In the genomic region with DNA sequence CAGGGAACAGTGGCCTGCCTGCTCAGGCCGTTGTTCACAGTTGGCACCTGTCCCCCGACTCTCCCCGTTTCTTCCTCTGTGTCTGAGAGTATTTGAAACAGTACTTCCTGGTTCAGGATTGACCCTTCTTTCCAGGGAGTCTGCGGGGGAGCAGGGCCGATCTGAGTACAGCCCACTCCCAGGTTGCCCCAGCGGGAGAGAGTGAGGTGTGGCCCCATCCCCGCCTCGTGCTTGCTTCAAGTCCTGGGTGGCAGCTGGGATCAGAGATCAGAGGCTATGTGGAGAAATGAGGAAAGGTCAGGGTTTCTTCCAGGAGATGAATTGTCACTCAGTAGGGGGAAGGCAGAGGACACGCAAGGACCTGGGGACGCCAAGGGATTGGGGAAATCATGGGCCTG, we compare ENCODE assay signal across 17 cellular contexts. TPM values are rescaled to one million over a fixed set of nuclear protein-coding genes. Genes with fewer than 3 reads are reported as not detected.
DNase-seq lines count a peak whose midpoint lies in the region; ATAC-seq and TF ChIP-seq lines count a peak whose summit lies in the region.
"Had no signal": no experiment of that assay in that cellular context is flagged by ENCODE, and none has a peak within 500 bp of the region (broad histone marks: within the 10 kb centered on the region; RNA-seq: fewer than 3 reads in every experiment).

No MANE protein-coding gene starts in this region.

- H3K4me3 ChIP-seq in Peyer's patch, result no peak overlapping the region
- no peak overlapping the region for H3K4me3 ChIP-seq in colonic mucosa
- H3K4me3 ChIP-seq in upper lobe of left lung, result no peak overlapping the region
- H3K4me3 ChIP-seq: A549, K562 had no signal

- H3K36me3 Mint-ChIP-seq in nephron progenitor cell (ENCODE audit: low read depth), result no peaks in the 10 kb centered on the region

- H3K4me1 ChIP-seq in Peyer's patch (peaks cover 6 to 46% (median 18%) of the 10 kb centered on the region in 4 donors), colonic mucosa (peaks cover 25% of the 10 kb centered on the region), upper lobe of left lung (peaks cover 39 to 48% (median 44%) of the 10 kb centered on the region in 4 donors)
- H3K4me1 ChIP-seq: A549, BE2C had no signal

- peak in 1 of 3 donors; percentile 68 for DNase-seq in Peyer's patch
- peak; percentile 63 for DNase-seq in colonic mucosa
- DNase-seq in nephron progenitor cell, result no peak
- no peak for DNase-seq in upper lobe of left lung
- no peak for DNase-seq in D341Med (ENCODE audit: low spot score)
- no peak for DNase-seq in NCI-H1048 (lab: John Stamatoyannopoulos, UW)
- DNase-seq: BE2C, Calu3, DMS153, DND-41, GDM1, HCEC 1CT, HFFc6 had no signal

- H3K4me1 Mint-ChIP-seq in nephron progenitor cell, result peaks cover 70% of the 10 kb centered on the region

- H3K27me3 ChIP-seq in Peyer's patch (no peaks in the 10 kb centered on the region), colonic mucosa (peaks cover 25% of the 10 kb centered on the region), upper lobe of left lung (peaks cover 0 to 21% (median 8%) of the 10 kb centered on the region in 4 donors)

- no peaks in the 10 kb centered on the region for H3K9me3 Mint-ChIP-seq in nephron progenitor cell
- H3K9me3 Mint-ChIP-seq: HFFc6 had no signal

- peak in 1 of 2 donors; percentile 11 for TF ChIP-seq POLR2A in Peyer's patch (IDR thresholded peaks at IDR 0.05)
- TF ChIP-seq POLR2A in upper lobe of left lung (IDR thresholded peaks at IDR 0.05), result no peak

- peak overlapping the region; percentile 12 to 22 for H3K9ac ChIP-seq in colonic mucosa (ENCODE audit: low read depth in 2 of 2, low read length in 2 of 2)

- no peaks in the 10 kb centered on the region for H3K36me3 ChIP-seq in Peyer's patch
- H3K36me3 ChIP-seq in colonic mucosa, result no peaks in the 10 kb centered on the region
- no peaks in the 10 kb centered on the region for H3K36me3 ChIP-seq in upper lobe of left lung
- H3K36me3 ChIP-seq: BE2C had no signal

- no peak for TF ChIP-seq EP300 in upper lobe of left lung (IDR thresholded peaks at IDR 0.05)

- ATAC-seq in upper lobe of left lung (ENCODE audit: low FRiP score in 2 of 2) (no peak), HG02884 (IDR thresholded peaks at IDR 0.05; ENCODE audit: unreplicated experiment) (no peak)
- ATAC-seq: A549, K562 had no signal

- intact Hi-C loops in colonic mucosa (cut with DNase I), result no loop called here

- H3K27me3 Mint-ChIP-seq in nephron progenitor cell (ENCODE audit: low read depth, poor library complexity), result peaks cover 56% of the 10 kb centered on the region

- no peak overlapping the region for H3K27ac Mint-ChIP-seq in nephron progenitor cell
- H3K27ac Mint-ChIP-seq: HFFc6 had no signal

- WGBS in upper lobe of left lung, 2 donors, result 53 to 55% methylated on average over 10 of the region's 10 CpGs

- peak overlapping the region; percentile 43 for H3K4me3 Mint-ChIP-seq in nephron progenitor cell
- H3K4me3 Mint-ChIP-seq: HFFc6 had no signal

- TF ChIP-seq CTCF in Peyer's patch (IDR thresholded peaks at IDR 0.05) (peak in 1 of 6 experiments; percentile 10), colonic mucosa (IDR thresholded peaks at IDR 0.05) (no peak), nephron progenitor cell (IDR thresholded peaks at IDR 0.05) (no peak), upper lobe of left lung (IDR thresholded peaks at IDR 0.05) (no peak)

- H3K9me3 ChIP-seq in Peyer's patch (no peaks in the 10 kb centered on the region), colonic mucosa (no peaks in the 10 kb centered on the region), upper lobe of left lung (no peaks in the 10 kb centered on the region)
- H3K9me3 ChIP-seq: A549, BE2C had no signal

- H3K27ac ChIP-seq in Peyer's patch (peak overlapping the region in 3 of 4 donors; percentile 40 to 89 (median 69)), colonic mucosa (no peak overlapping the region), upper lobe of left lung (peak overlapping the region in 3 of 4 donors; percentile 14 to 52 (median 45))
- H3K27ac ChIP-seq: A549, HL-60 had no signal

RNA-seq across cellular contexts. Expression of gene DLL4, which starts 6.5 kb away (rescaled TPM):
- total RNA-seq in Peyer's patch (10 to 100 TPM in 3 of 4 donors, 1 to 10 TPM in 1; 7.8 to 15.3 (median 12.3) TPM), colonic mucosa (10 to 100 TPM; 18.5 to 21.6 TPM), upper lobe of left lung (10 to 100 TPM in 5 of 6 donors, 1 to 10 TPM in 1; 9.5 to 38.0 (median 13.7) TPM)
- total RNA-seq: Calu3 had no signal

RNA-seq across cellular contexts. Expression of gene VPS18, which starts 28.4 kb away (rescaled TPM):
- total RNA-seq in Peyer's patch (10 to 100 TPM; 15.7 to 26.8 (median 23.8) TPM), colonic mucosa (10 to 100 TPM; 18.3 to 19.2 TPM), upper lobe of left lung (10 to 100 TPM; 19.9 to 43.2 (median 29.2) TPM)

RNA-seq across cellular contexts. Expression of gene CHAC1, which starts 30.7 kb away (rescaled TPM):
- total RNA-seq in Peyer's patch, result 1 to 10 TPM in 1 of 4 donors, not detected in 3; 2.4 TPM
- total RNA-seq in colonic mucosa, result 10 to 100 TPM in 1 of 2 donors, 1 to 10 TPM in 1; 4.0 to 20.9 TPM
- total RNA-seq in upper lobe of left lung, result 10 to 100 TPM in 1 of 6 donors, 1 to 10 TPM in 5; 2.6 to 11.1 (median 3.4) TPM

RNA-seq across cellular contexts. Expression of gene RHOV, which starts 48.6 kb away (rescaled TPM):
- total RNA-seq in Peyer's patch (1 to 10 TPM in 1 of 4 donors, under 1 TPM in 2, not detected in 1; 0.67 to 1.6 (median 0.88) TPM), colonic mucosa (10 to 100 TPM; 14.9 to 18.6 TPM), upper lobe of left lung (1 to 10 TPM in 1 of 6 donors, under 1 TPM in 2, not detected in 3; 0.46 to 2.1 (median 0.77) TPM)
